10 cellular contexts compared by ENCODE assay signal in the genomic region with DNA sequence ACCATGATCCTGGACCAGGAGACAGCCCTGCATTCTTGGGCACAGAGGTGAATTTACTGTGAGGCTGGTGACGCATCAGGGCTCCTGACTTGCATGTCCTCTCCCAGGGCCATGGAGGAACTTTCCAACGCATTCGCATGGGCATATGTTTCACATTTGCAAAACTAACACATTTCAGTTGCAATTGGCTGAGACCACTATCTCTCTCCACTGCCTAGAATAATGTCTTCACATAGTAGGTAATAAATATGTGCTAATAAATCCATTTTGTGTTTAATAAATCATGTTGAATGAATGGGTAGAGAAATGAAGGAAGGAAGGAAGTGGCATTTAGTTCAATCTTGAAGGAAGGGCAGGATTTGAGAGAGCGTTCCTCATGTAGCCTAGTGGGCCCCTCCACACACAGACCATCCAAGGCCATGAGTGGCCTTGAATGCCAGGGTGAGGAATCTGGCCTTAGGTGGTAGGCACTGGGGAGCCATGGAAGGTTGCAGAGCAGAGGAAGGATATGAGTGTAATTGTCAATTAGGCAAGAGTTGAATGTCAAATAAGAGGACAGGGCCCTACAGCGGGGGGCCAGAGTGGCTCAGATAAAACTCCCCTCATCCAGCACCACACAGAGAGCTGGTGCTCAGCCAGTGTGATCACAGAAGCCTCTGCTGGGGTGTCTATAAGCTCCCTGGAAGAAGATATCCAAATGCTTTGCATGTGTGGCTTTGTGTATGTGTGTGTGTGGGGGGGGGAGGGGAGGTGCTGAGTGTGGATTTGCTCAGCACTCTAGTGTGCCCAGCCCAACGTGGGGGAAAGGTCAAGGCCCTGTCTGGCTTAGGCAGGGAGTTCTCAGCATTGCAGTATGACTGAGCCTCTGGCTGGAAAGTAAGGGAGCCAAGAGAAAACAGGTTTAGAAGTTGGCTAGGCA. TPM values are rescaled to one million over a fixed set of nuclear protein-coding genes. Genes with fewer than 3 reads are reported as not detected.
DNase-seq lines count a peak whose midpoint lies in the region; ATAC-seq and TF ChIP-seq lines count a peak whose summit lies in the region.
"Had no signal": no experiment of that assay in that cellular context is flagged by ENCODE, and none has a peak within 500 bp of the region (broad histone marks: within the 10 kb centered on the region; RNA-seq: fewer than 3 reads in every experiment).

No MANE protein-coding gene starts in this region.

- H3K9me3 Mint-ChIP-seq in Calu3 (ENCODE audit: low read depth, unreplicated experiment): no peaks in the 10 kb centered on the region
- peaks cover 0 to 4% of the 10 kb centered on the region in 2 experiments; a peak in 1 of 5 replicates for H3K9me3 Mint-ChIP-seq in H9
- H3K9me3 Mint-ChIP-seq: activated CD4-positive, alpha-beta memory T cell treated with anti-CD3 and anti-CD28 coated beads, Interleukin-2, amount 10 ng/mL, durations not matched to agents 7 days and 5 days had no signal

- peak; percentile 38 for ATAC-seq in PC-3
- ATAC-seq in heart left ventricle: peak in 3 of 4 donors; percentile 12 to 39 (median 23)
- no peak for ATAC-seq in GM18873 (IDR thresholded peaks at IDR 0.05; ENCODE audit: low FRiP score, unreplicated experiment)
- no peak for ATAC-seq in GM21717 (IDR thresholded peaks at IDR 0.05; ENCODE audit: unreplicated experiment)

- H3K4me1 Mint-ChIP-seq in Calu3 (ENCODE audit: low read depth, unreplicated experiment): peaks cover 40% of the 10 kb centered on the region
- peaks cover 16 to 17% of the 10 kb centered on the region in 2 experiments for H3K4me1 Mint-ChIP-seq in H9
- H3K4me1 Mint-ChIP-seq: activated CD4-positive, alpha-beta memory T cell treated with anti-CD3 and anti-CD28 coated beads, Interleukin-2, amount 10 ng/mL, durations not matched to agents 7 days and 5 days had no signal

- H3K23me2 ChIP-seq in H9 (ENCODE audit: insufficient read length, low read depth, low read length, poor library complexity, severe bottlenecking): no peaks in the 10 kb centered on the region

- no peak for TF ChIP-seq POLR2A in heart left ventricle (IDR thresholded peaks at IDR 0.05)

- H3K18ac ChIP-seq in H9 (ENCODE audit: insufficient read length, low read depth, low read length): no peak overlapping the region

- no peaks in the 10 kb centered on the region for H3K79me2 ChIP-seq in PC-3 (ENCODE audit: low read length)
- H3K79me2 ChIP-seq in parathyroid adenoma: no peaks in the 10 kb centered on the region
- H3K79me2 ChIP-seq in H9 (ENCODE audit: insufficient read depth, low read length): no peaks in the 10 kb centered on the region

- POLR2A ChIA-PET in PC-3 (lab: Charles Lee; ENCODE audit: unreplicated experiment): interaction anchor here (0.7 kb wide), 1 partner anchor 257 kb away, joined by 25 read pairs; no protein-coding TSS in a partner anchor
- POLR2A ChIA-PET in GM10248 (lab: Yijun Ruan, JAX): interaction anchor here (0.5 to 0.6 kb wide), 2 partner anchors 31 to 181 kb away, joined by 3 read pairs; no protein-coding TSS in a partner anchor

- no peak overlapping the region for H3K23ac ChIP-seq in H9 (ENCODE audit: insufficient read length, low read depth, low read length)

- no peak overlapping the region for H3K56ac ChIP-seq in H9 (ENCODE audit: insufficient read length, low read depth, low read length)

- H3K4me3 ChIP-seq in PC-3 (ENCODE audit: low read length): no peak overlapping the region
- no peak overlapping the region for H3K4me3 ChIP-seq in heart left ventricle
- no peak overlapping the region for H3K4me3 ChIP-seq in parathyroid adenoma (ENCODE audit: low read depth, low read length)

- no peak overlapping the region for H2BK120ac ChIP-seq in H9 (ENCODE audit: low read depth, low read length, poor library complexity, severe bottlenecking)

- H2AK5ac ChIP-seq in H9 (ENCODE audit: insufficient read length, low read length): no peak overlapping the region

- H3K36me3 Mint-ChIP-seq in Calu3 (ENCODE audit: insufficient read depth, unreplicated experiment) (no peaks in the 10 kb centered on the region), H9 (ENCODE audit: insufficient read depth in 1 of 3, low read depth in 3 of 3) (no peaks in the 10 kb centered on the region)

- no peaks in the 10 kb centered on the region for H3F3A ChIP-seq in PC-3 (ENCODE audit: low read length, unreplicated experiment)

- H4K8ac ChIP-seq in H9 (replicated peaks; ENCODE audit: insufficient read length, low read depth, low read length): no peak overlapping the region

- no peaks in the 10 kb centered on the region for H3K79me1 ChIP-seq in H9 (ENCODE audit: insufficient read depth, low read depth, low read length, poor library complexity, severe bottlenecking)

- no peak overlapping the region for H3T11ph ChIP-seq in H9 (ENCODE audit: low read length)

- peak overlapping the region; percentile 67 for H2AFZ ChIP-seq in PC-3 (ENCODE audit: low read length)
- H2AFZ ChIP-seq in parathyroid adenoma: peak overlapping the region; percentile 16
- H2AFZ ChIP-seq in H9 (ENCODE audit: low read length): no peak overlapping the region

- no peak overlapping the region for H3K27ac ChIP-seq in PC-3 (ENCODE audit: low read length)
- no peak overlapping the region for H3K27ac ChIP-seq in heart left ventricle
- H3K27ac ChIP-seq in parathyroid adenoma: no peak overlapping the region
- H3K27ac ChIP-seq in H9 (ENCODE audit: insufficient read length, low read depth, low read length): no peak overlapping the region

- H3K27ac Mint-ChIP-seq in Calu3 (ENCODE audit: unreplicated experiment) (peak overlapping the region; percentile 24), H9 (no peak overlapping the region; a peak in 2 of 7 replicates)
- H3K27ac Mint-ChIP-seq: activated CD4-positive, alpha-beta memory T cell treated with anti-CD3 and anti-CD28 coated beads, Interleukin-2, amount 10 ng/mL, durations not matched to agents 7 days and 5 days had no signal

- H3K4me3 Mint-ChIP-seq in Calu3 (ENCODE audit: low read depth, unreplicated experiment) (peak overlapping the region; percentile 27), H9 (no peak overlapping the region)
- H3K4me3 Mint-ChIP-seq: activated CD4-positive, alpha-beta memory T cell treated with anti-CD3 and anti-CD28 coated beads, Interleukin-2, amount 10 ng/mL, durations not matched to agents 7 days and 5 days had no signal

- H3K4me1 ChIP-seq in PC-3 (ENCODE audit: insufficient read depth, low read length) (peaks cover 10% of the 10 kb centered on the region), heart left ventricle (peaks cover 0 to 12% (median 0%) of the 10 kb centered on the region in 12 donors), parathyroid adenoma (no peaks in the 10 kb centered on the region), H9 (ENCODE audit: insufficient read depth, low read length) (no peaks in the 10 kb centered on the region)

- BruUV-seq in Calu3 (replicated peaks; lab: Mats Ljungman, UMichigan) (no TSS peak), PC-3 (replicated peaks; lab: Mats Ljungman, UMichigan) (no TSS peak)

- WGBS in heart left ventricle, 4 donors: 70 to 78% (median 73%) methylated on average over 6 of the region's 6 CpGs
- no CpG with 5 or more reads among the region's 6 CpGs for WGBS in H9 (ENCODE audit: extremely low coverage, insufficient read length, low lambda C conversion rate)

- no peak overlapping the region for H4K5ac ChIP-seq in H9 (ENCODE audit: insufficient read length, low read depth, low read length)

- intact Hi-C loops in Calu3 (cut with micrococcal nuclease; ENCODE audit: unreplicated experiment) (loop anchor here (5.0 kb wide), 1 partner anchor 467 kb away; no protein-coding TSS in a partner anchor), PC-3 (cut with micrococcal nuclease) (loop anchor here (2.0 kb wide), 1 partner anchor 182 kb away; no protein-coding TSS in a partner anchor), heart left ventricle (cut with DNase I) (loop anchor here in 8 of 10 donors (2.0 to 10.0 kb wide), 8 partner anchors 48 to 300 kb away; no protein-coding TSS in a partner anchor)

- H4K20me1 ChIP-seq in PC-3 (ENCODE audit: low read length) (no peaks in the 10 kb centered on the region), H9 (ENCODE audit: control insufficient read depth, insufficient read depth, insufficient read length) (no peaks in the 10 kb centered on the region)

- H3K4me2 ChIP-seq in PC-3 (ENCODE audit: low read length) (peak overlapping the region; percentile 35), parathyroid adenoma (ENCODE audit: low read length) (no peak overlapping the region), H9 (ENCODE audit: insufficient read depth, insufficient read length, low read length) (no peak overlapping the region)
- H3K4me2 ChIP-seq: SK-N-SH had no signal

- no peaks in the 10 kb centered on the region for H3K36me3 ChIP-seq in PC-3 (ENCODE audit: low read depth, low read length)
- H3K36me3 ChIP-seq in heart left ventricle: no peaks in the 10 kb centered on the region
- H3K36me3 ChIP-seq in parathyroid adenoma (ENCODE audit: control insufficient read depth, insufficient read depth, low read length): no peaks in the 10 kb centered on the region

- H3K9me3 ChIP-seq in PC-3 (ENCODE audit: low read length) (no peaks in the 10 kb centered on the region), heart left ventricle (no peaks in the 10 kb centered on the region), parathyroid adenoma (ENCODE audit: control insufficient read depth, low read length) (no peaks in the 10 kb centered on the region), H9 (ENCODE audit: control insufficient read depth, low read depth, low read length) (no peaks in the 10 kb centered on the region)
- H3K9me3 ChIP-seq: SK-N-SH had no signal

- no peak overlapping the region for H3K4ac ChIP-seq in H9 (ENCODE audit: low read depth, low read length)

- no peaks in the 10 kb centered on the region for H3K9me2 ChIP-seq in PC-3 (replicated peaks; ENCODE audit: low read length)
- H3K9me2 ChIP-seq: SK-N-SH had no signal

- no peak overlapping the region; the same call in 1 of the 2 replicates for H2BK15ac ChIP-seq in H9 (ENCODE audit: low read depth, low read length)

- no peak overlapping the region for H3K9ac ChIP-seq in PC-3 (ENCODE audit: low read length)
- H3K9ac ChIP-seq in parathyroid adenoma: no peak overlapping the region
- no peak overlapping the region for H3K9ac ChIP-seq in H9 (ENCODE audit: extremely low read depth, insufficient read length, low read length)
- H3K9ac ChIP-seq: SK-N-SH had no signal

- H3K27me3 Mint-ChIP-seq in Calu3 (ENCODE audit: unreplicated experiment): no peaks in the 10 kb centered on the region
- H3K27me3 Mint-ChIP-seq in H9 (ENCODE audit: low read depth): peaks cover 11% of the 10 kb centered on the region

- no peak overlapping the region for H2BK5ac ChIP-seq in H9 (ENCODE audit: insufficient read length, low read length)

- H2BK12ac ChIP-seq in H9 (ENCODE audit: insufficient read length, low read depth, low read length): no peak overlapping the region

- H4K91ac ChIP-seq in H9 (ENCODE audit: insufficient read length, low read depth, low read length): no peak overlapping the region

- no peak overlapping the region for H2BK20ac ChIP-seq in H9 (ENCODE audit: low read depth, low read length, poor library complexity, severe bottlenecking)

- TF ChIP-seq CTCF in Calu3 (IDR thresholded peaks at IDR 0.05; ENCODE audit: unreplicated experiment) (no peak), PC-3 (conservative IDR thresholded peaks at IDR 0.05; ENCODE audit: low read depth, low read length) (no peak), heart left ventricle (IDR thresholded peaks at IDR 0.05) (no peak), parathyroid adenoma (IDR thresholded peaks at IDR 0.05) (no peak), H9 (conservative IDR thresholded peaks at IDR 0.05) (no peak), GM10248 (IDR thresholded peaks at IDR 0.05; ENCODE audit: control extremely low read depth, extremely low read depth, low read depth, missing control alignments) (no peak)

- no peak overlapping the region for H3K14ac ChIP-seq in H9 (ENCODE audit: insufficient read depth, low read length)

- CTCF ChIA-PET in Calu3 (lab: Charles Lee): interaction anchor here (0.6 to 5.4 kb wide), 21 partner anchors 9 to 467 kb away, joined by 3 to 131 read pairs (median 5); a partner anchor contains a TSS
- CTCF ChIA-PET in PC-3 (lab: Charles Lee): interaction anchor here (0.7 to 2.9 kb wide), 8 partner anchors 35 to 201 kb away, joined by 3 to 17 read pairs (median 4); a partner anchor contains a TSS
- CTCF ChIA-PET in GM10248 (lab: Yijun Ruan, JAX): interaction anchor here (0.7 to 7.0 kb wide), 59 partner anchors 11 to 469 kb away, joined by 3 to 178 read pairs (median 6); a partner anchor contains a TSS

- H3K27me3 ChIP-seq in PC-3 (ENCODE audit: low read length): no peaks in the 10 kb centered on the region
- no peaks in the 10 kb centered on the region for H3K27me3 ChIP-seq in heart left ventricle
- H3K27me3 ChIP-seq in parathyroid adenoma (ENCODE audit: control insufficient read depth, insufficient read depth, low read length): no peaks in the 10 kb centered on the region
- H3K27me3 ChIP-seq in H9 (ENCODE audit: insufficient read depth, low read length): no peaks in the 10 kb centered on the region

- DNase-seq in Calu3 (no peak), PC-3 (peak; percentile 32), heart left ventricle (no peak), H9 (no peak), GM10248 (ENCODE audit: extremely low spot score) (no peak)

RNA-seq across cellular contexts. Expression of a gene that starts 30.9 kb away (rescaled TPM):
- total RNA-seq in Calu3 (2022) (0.94 and 1.9 TPM in 2 replicates), PC-3 (2014; rRNA removed) (0.26 TPM in 1 of 2 replicates, not detected in the other), heart left ventricle (10 to 100 TPM in 8 of 9 donors, 1 to 10 TPM in 1; 7.3 to 62.3 (median 28.7) TPM), H9 (2021) (not detected in 2 replicates)
- polyA plus RNA-seq in heart left ventricle: 10 to 100 TPM; 11.0 to 92.3 TPM
- total RNA-seq: activated CD4-positive, alpha-beta memory T cell treated with anti-CD3 and anti-CD28 coated beads, Interleukin-2, amount 10 ng/mL, durations not matched to agents 7 days and 5 days had no signal

RNA-seq across cellular contexts. Expression of a gene that starts 32.8 kb away (rescaled TPM):
- 7.5 and 8.9 TPM in 2 replicates for total RNA-seq in Calu3 (2022)
- total RNA-seq in PC-3 (2014; rRNA removed): 12.4 and 13.0 TPM in 2 replicates
- 10 to 100 TPM in 2 of 9 donors, 1 to 10 TPM in 7; 2.5 to 11.5 (median 6.0) TPM for total RNA-seq in heart left ventricle
- 10 to 100 TPM in 1 of 2 donors, 1 to 10 TPM in 1; 6.4 to 10.9 TPM for polyA plus RNA-seq in heart left ventricle
- total RNA-seq in H9 (2021): 19.2 and 22.0 TPM in 2 replicates

Comparison
In these comparisons a context has a peak if more than half of its experiments do, and no peak if none do; other contexts are left out.
1. ATAC-seq: peak in PC-3 (single experiment) and heart left ventricle (3 of 4); none in GM18873 (single experiment) and GM21717 (single experiment).